ENCODE assay signal across 15 cellular contexts in the genomic region with DNA sequence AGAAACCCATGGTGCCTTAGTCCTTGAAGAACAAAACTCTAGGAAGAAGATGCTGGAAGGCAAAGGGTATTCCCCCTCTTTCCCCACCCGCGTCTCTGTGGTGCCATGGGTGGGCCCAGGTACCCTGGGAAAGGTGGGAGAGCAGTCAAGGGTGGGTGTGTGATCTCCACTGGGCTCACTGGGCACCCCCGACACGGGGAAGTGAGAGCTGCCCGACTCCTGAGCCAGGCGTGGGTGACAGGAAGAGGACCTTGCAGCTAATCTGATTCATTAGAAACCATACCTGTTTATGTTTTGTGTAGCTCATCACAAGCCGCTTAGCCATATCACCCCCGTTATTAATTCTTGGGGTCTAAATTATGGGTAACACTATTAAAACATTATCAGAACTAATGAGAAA.
DNase-seq lines count a peak whose midpoint lies in the region; ATAC-seq and TF ChIP-seq lines count a peak whose summit lies in the region.
"Had no signal": no experiment of that assay in that cellular context is flagged by ENCODE, and none has a peak within 500 bp of the region (broad histone marks: within the 10 kb centered on the region; RNA-seq: fewer than 3 reads in every experiment).

No MANE protein-coding gene starts in this region.

- peaks cover 6% of the 10 kb centered on the region for H3K4me1 Mint-ChIP-seq in activated naive CD8-positive, alpha-beta T cell (ENCODE audit: low read depth)
- H3K4me1 Mint-ChIP-seq in activated naive CD8-positive, alpha-beta T cell treated with anti-CD3 and anti-CD28 coated beads for 36 hours = peaks cover 10% of the 10 kb centered on the region
- H3K4me1 Mint-ChIP-seq in activated T-helper 1 cell treated with anti-CD3 and anti-CD28 coated beads, Interleukin-12 subunit alpha, Interleukin-12 subunit beta, Interleukin-2, Interleukin-4 antibody, amounts not matched to agents 30 ng/mL and 10 ng/mL and 1 ng/mL, durations not matched to agents 14 hours and 24 hours and 36 hours (ENCODE audit: low read depth) = peaks cover 11% of the 10 kb centered on the region
- H3K4me1 Mint-ChIP-seq in immature natural killer cell = peaks cover 15 to 19% of the 10 kb centered on the region in 2 donors

- no peak for ATAC-seq in GM19351 (IDR thresholded peaks at IDR 0.05; ENCODE audit: unreplicated experiment)
- ATAC-seq: Right ventricle myocardium inferior had no signal

- peak overlapping the region; percentile 67 for H3K4me3 Mint-ChIP-seq in activated naive CD8-positive, alpha-beta T cell
- no peak overlapping the region for H3K4me3 Mint-ChIP-seq in activated naive CD8-positive, alpha-beta T cell treated with anti-CD3 and anti-CD28 coated beads for 36 hours
- peak overlapping the region; percentile 57 for H3K4me3 Mint-ChIP-seq in activated T-helper 1 cell treated with anti-CD3 and anti-CD28 coated beads, Interleukin-12 subunit alpha, Interleukin-12 subunit beta, Interleukin-2, Interleukin-4 antibody, amounts not matched to agents 30 ng/mL and 10 ng/mL and 1 ng/mL, durations not matched to agents 14 hours and 24 hours and 36 hours
- H3K4me3 Mint-ChIP-seq in immature natural killer cell = peak overlapping the region in 4 of 5 donors; percentile 9 to 66 (median 50)
- H3K4me3 Mint-ChIP-seq: nephron had no signal

- H3K27me3 Mint-ChIP-seq in activated naive CD8-positive, alpha-beta T cell = peaks cover 37% of the 10 kb centered on the region
- H3K27me3 Mint-ChIP-seq in activated naive CD8-positive, alpha-beta T cell treated with anti-CD3 and anti-CD28 coated beads for 36 hours = peaks cover 47% of the 10 kb centered on the region
- H3K27me3 Mint-ChIP-seq in activated T-helper 1 cell treated with anti-CD3 and anti-CD28 coated beads, Interleukin-12 subunit alpha, Interleukin-12 subunit beta, Interleukin-2, Interleukin-4 antibody, amounts not matched to agents 30 ng/mL and 10 ng/mL and 1 ng/mL, durations not matched to agents 14 hours and 24 hours and 36 hours (ENCODE audit: insufficient read depth) = peaks cover 64% of the 10 kb centered on the region
- H3K27me3 Mint-ChIP-seq in immature natural killer cell (ENCODE audit: low read depth in 3 of 3) = peaks cover 17 to 27% (median 26%) of the 10 kb centered on the region in 3 donors

- no peak for DNase-seq in activated naive CD8-positive, alpha-beta T cell treated with anti-CD3 and anti-CD28 coated beads for 36 hours
- no peak for DNase-seq in activated T-helper 1 cell treated with anti-CD3 and anti-CD28 coated beads, Interleukin-12 subunit alpha, Interleukin-12 subunit beta, Interleukin-2, Interleukin-4 antibody, amounts not matched to agents 30 ng/mL and 10 ng/mL and 1 ng/mL, durations not matched to agents 14 hours and 24 hours and 36 hours (ENCODE audit: low spot score)
- DNase-seq in immature natural killer cell (no peak), EL (no peak), GM10266 (ENCODE audit: extremely low spot score) (no peak), NCI-H128 (lab: John Stamatoyannopoulos, UW; ENCODE audit: unreplicated experiment) (no peak)
- DNase-seq: DMS 273 treated with DMSO at 0.1 percent for 48 hours, Kasumi-1, NCI-H1930, NCI-H2227 treated with DMSO at 0.1 percent for 48 hours had no signal

- no peaks in the 10 kb centered on the region for H3K9me3 Mint-ChIP-seq in activated naive CD8-positive, alpha-beta T cell (ENCODE audit: low read depth)
- no peaks in the 10 kb centered on the region for H3K9me3 Mint-ChIP-seq in activated naive CD8-positive, alpha-beta T cell treated with anti-CD3 and anti-CD28 coated beads for 36 hours
- no peaks in the 10 kb centered on the region for H3K9me3 Mint-ChIP-seq in activated T-helper 1 cell treated with anti-CD3 and anti-CD28 coated beads, Interleukin-12 subunit alpha, Interleukin-12 subunit beta, Interleukin-2, Interleukin-4 antibody, amounts not matched to agents 30 ng/mL and 10 ng/mL and 1 ng/mL, durations not matched to agents 14 hours and 24 hours and 36 hours
- no peaks in the 10 kb centered on the region for H3K9me3 Mint-ChIP-seq in immature natural killer cell
- H3K9me3 Mint-ChIP-seq: dendritic cell treated with granulocyte-macrophage colony-stimulating factor and Interleukin-4, amounts not matched to agents 40 ng/mL and 50 ng/mL, for 4 days; nephron had no signal

- H3K36me3 Mint-ChIP-seq in activated naive CD8-positive, alpha-beta T cell = peaks cover 2% of the 10 kb centered on the region
- no peaks in the 10 kb centered on the region for H3K36me3 Mint-ChIP-seq in activated naive CD8-positive, alpha-beta T cell treated with anti-CD3 and anti-CD28 coated beads for 36 hours
- H3K36me3 Mint-ChIP-seq in activated T-helper 1 cell treated with anti-CD3 and anti-CD28 coated beads, Interleukin-12 subunit alpha, Interleukin-12 subunit beta, Interleukin-2, Interleukin-4 antibody, amounts not matched to agents 30 ng/mL and 10 ng/mL and 1 ng/mL, durations not matched to agents 14 hours and 24 hours and 36 hours (ENCODE audit: low read depth) = no peaks in the 10 kb centered on the region
- H3K36me3 Mint-ChIP-seq in immature natural killer cell = peaks cover 0 to 7% (median 0%) of the 10 kb centered on the region in 3 donors

- no peak for TF ChIP-seq CTCF in GM10266 (IDR thresholded peaks at IDR 0.05; ENCODE audit: control insufficient read depth, insufficient read depth, low read depth, missing control alignments)

- intact Hi-C loops in activated T-helper 1 cell treated with anti-CD3 and anti-CD28 coated beads, Interleukin-12 subunit alpha, Interleukin-12 subunit beta, Interleukin-2, Interleukin-4 antibody, amounts not matched to agents 30 ng/mL and 10 ng/mL and 1 ng/mL, durations not matched to agents 14 hours and 24 hours and 36 hours (cut with micrococcal nuclease) = loop anchor here (2.0 kb wide), 2 partner anchors 63 to 99 kb away; no protein-coding TSS in a partner anchor

- no peak overlapping the region for H3K27ac Mint-ChIP-seq in activated naive CD8-positive, alpha-beta T cell
- no peak overlapping the region for H3K27ac Mint-ChIP-seq in activated naive CD8-positive, alpha-beta T cell treated with anti-CD3 and anti-CD28 coated beads for 36 hours
- no peak overlapping the region for H3K27ac Mint-ChIP-seq in activated T-helper 1 cell treated with anti-CD3 and anti-CD28 coated beads, Interleukin-12 subunit alpha, Interleukin-12 subunit beta, Interleukin-2, Interleukin-4 antibody, amounts not matched to agents 30 ng/mL and 10 ng/mL and 1 ng/mL, durations not matched to agents 14 hours and 24 hours and 36 hours
- no peak overlapping the region for H3K27ac Mint-ChIP-seq in immature natural killer cell
- H3K27ac Mint-ChIP-seq: dendritic cell treated with granulocyte-macrophage colony-stimulating factor and Interleukin-4, amounts not matched to agents 40 ng/mL and 50 ng/mL, for 4 days; nephron had no signal
